ENCODE assay signal across 19 cellular contexts in the genomic region with DNA sequence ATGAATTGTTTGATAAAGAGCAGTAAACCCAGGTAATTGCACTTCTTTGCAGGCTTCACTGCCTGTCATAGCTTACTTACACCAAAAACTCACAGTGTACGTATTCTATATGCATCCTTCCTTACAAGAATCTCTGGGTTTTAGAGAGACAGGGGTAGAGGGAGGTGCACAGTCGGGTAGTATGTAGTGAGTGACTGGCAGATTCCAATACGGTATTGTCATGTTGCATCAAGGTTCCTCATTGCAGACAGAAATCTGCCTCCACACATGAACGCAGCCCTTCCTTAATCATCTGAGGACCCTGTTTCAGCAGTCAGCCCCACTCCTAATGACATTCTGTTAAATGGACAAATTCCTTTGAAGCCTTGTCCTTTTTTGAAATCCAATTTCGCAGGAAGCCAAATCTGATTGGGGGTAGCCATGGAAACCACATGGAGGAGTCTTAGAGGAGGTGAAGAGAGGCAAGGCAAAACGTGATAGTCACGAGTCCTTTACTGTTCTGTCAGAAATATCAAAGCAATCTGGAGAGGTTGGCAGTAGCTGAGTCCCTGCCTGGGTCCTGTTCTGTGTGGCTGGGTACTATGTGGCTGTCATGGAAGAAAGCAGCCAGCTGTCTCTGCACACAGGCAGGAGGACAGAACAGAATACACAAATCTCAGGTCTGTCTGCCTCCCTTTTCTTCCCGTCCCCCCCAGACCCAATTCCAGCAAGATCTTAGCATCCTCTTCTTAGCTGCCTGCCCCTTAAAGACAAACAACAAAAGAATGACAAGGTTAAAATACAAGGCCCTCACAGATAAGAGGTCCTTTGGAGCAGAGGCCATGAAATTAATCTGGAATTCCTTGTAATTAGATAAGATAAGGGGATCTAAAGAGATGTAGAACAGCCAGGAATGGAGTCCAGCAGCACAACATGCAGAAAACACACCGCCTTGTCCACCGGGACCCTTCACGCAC.
"Had no signal": no experiment of that assay in that cellular context is flagged by ENCODE, and none has a peak within 500 bp of the region (broad histone marks: within the 10 kb centered on the region; RNA-seq: fewer than 3 reads in every experiment).

No MANE protein-coding gene starts in this region.

- H3K27me3 Mint-ChIP-seq: activated CD4-positive, alpha-beta T cell treated with anti-CD3 and anti-CD28 coated beads, Interleukin-2, amount 10 ng/mL, durations not matched to agents 7 days and 5 days; activated naive CD8-positive, alpha-beta T cell; stimulated activated naive CD8-positive, alpha-beta T cell treated with anti-CD3 and anti-CD28 coated beads, Interleukin-15, amount 100 ng/mL, for 72 hours had no signal

- H3K4me3 Mint-ChIP-seq: activated CD4-positive, alpha-beta T cell treated with anti-CD3 and anti-CD28 coated beads, Interleukin-2, amount 10 ng/mL, durations not matched to agents 7 days and 5 days; activated naive CD8-positive, alpha-beta T cell; activated T-cell treated with anti-CD3 and anti-CD28 coated beads, Interleukin-2, amount 50 U/mL, for 4 hours; neural crest cell; stimulated activated naive CD8-positive, alpha-beta T cell treated with anti-CD3 and anti-CD28 coated beads, Interleukin-15, amount 100 ng/mL, for 72 hours had no signal

- ATAC-seq: activated T-cell treated with anti-CD3 and anti-CD28 coated beads, Interleukin-2, amount 50 U/mL, for 4 hours; foreskin keratinocyte; left cardiac atrium; lower lobe of right lung; psoas muscle; stimulated activated naive CD8-positive, alpha-beta T cell treated with anti-CD3 and anti-CD28 coated beads, Interleukin-15, amount 100 ng/mL, for 72 hours had no signal

- H3K27ac Mint-ChIP-seq: activated CD4-positive, alpha-beta T cell treated with anti-CD3 and anti-CD28 coated beads, Interleukin-2, amount 10 ng/mL, durations not matched to agents 7 days and 5 days; activated naive CD8-positive, alpha-beta T cell; stimulated activated naive CD8-positive, alpha-beta T cell treated with anti-CD3 and anti-CD28 coated beads, Interleukin-15, amount 100 ng/mL, for 72 hours had no signal

- DNase-seq: activated CD4-positive, alpha-beta T cell treated with anti-CD3 and anti-CD28 coated beads, Interleukin-2, amount 10 ng/mL, durations not matched to agents 7 days and 5 days; activated CD4-positive, CD25-positive, alpha-beta regulatory T cell; activated CD8-positive, alpha-beta memory T cell treated with anti-CD3 and anti-CD28 coated beads, Interleukin-2, amount 50 U/mL, for 4 hours; activated effector memory CD4-positive, alpha-beta T cell treated with Interleukin-2 at 50 U/mL for 16 hours; activated T-cell treated with anti-CD3 and anti-CD28 coated beads, Interleukin-2, amount 50 U/mL, for 4 hours; amniotic stem cell; foreskin keratinocyte; left cardiac atrium; lower lobe of right lung; midbrain; psoas muscle; right lobe of liver; small intestine; stimulated activated CD4-positive, alpha-beta T cell treated with anti-CD3 and anti-CD28 coated beads, Interleukin-15, amount 100 ng/mL, for 24 hours; stimulated activated CD4-positive, alpha-beta T cell treated with anti-CD3 and anti-CD28 coated beads, Interleukin-2, amount 100 ng/mL, for 48 hours; stimulated activated naive CD8-positive, alpha-beta T cell treated with anti-CD3 and anti-CD28 coated beads, Interleukin-15, amount 100 ng/mL, for 72 hours; trophoblast cell had no signal

- H3K9me3 Mint-ChIP-seq: activated T-cell treated with anti-CD3 and anti-CD28 coated beads, Interleukin-2, amount 50 U/mL, for 4 hours; neural crest cell had no signal

- H3K36me3 Mint-ChIP-seq: activated naive CD8-positive, alpha-beta T cell had no signal
